ENCODE assay signal across 1 cellular context in genomic region chr3:197737319-197737649, GRCh38.
TF ChIP-seq lines count a peak whose summit lies in the region.

No MANE protein-coding gene starts in this region.

TF ChIP-seq in K562, 482 proteins besides CTCF, POLR2A, EP300 and RAD21 (continues in another document):
- TF ChIP-seq ILK (tag; IDR thresholded peaks at IDR 0.05; ENCODE audit: borderline replicate concordance, low read depth) (no peak), CHD1 (IDR thresholded peaks at IDR 0.05; ENCODE audit: low read length) (peak; percentile 37), NFRKB (IDR thresholded peaks at IDR 0.05; ENCODE audit: low read depth) (0 out of 2 replicates have a peak, but pooled peaks have one; percentile 25), MTA1 (IDR thresholded peaks at IDR 0.05; ENCODE audit: borderline replicate concordance) (0 out of 2 replicates have a peak, but pooled peaks have one; percentile 31), MLLT1 (IDR thresholded peaks at IDR 0.05) (peak; percentile 22 to 57; a peak in 2 of 4 replicates), ATF3 (IDR thresholded peaks at IDR 0.05) (no peak), ATF3 (CRISPR knock-in tag; conservative IDR thresholded peaks at IDR 0.05) (0 out of 2 replicates have a peak, but pooled peaks have one; percentile 62), NKRF (IDR thresholded peaks at IDR 0.05; ENCODE audit: borderline replicate concordance) (peak; percentile 79; the same call in 1 of the 2 replicates), ARID2 (IDR thresholded peaks at IDR 0.05) (0 out of 2 replicates have a peak, but pooled peaks have one; percentile 47), EP400 (IDR thresholded peaks at IDR 0.05) (0 out of 2 replicates have a peak, but pooled peaks have one; percentile 9), SMARCA4 (IDR thresholded peaks at IDR 0.05) (peak; percentile 49; the same call in 1 of the 2 replicates), KAT7 (CRISPR knock-in tag; IDR thresholded peaks at IDR 0.05; ENCODE audit: borderline replicate concordance) (peak; percentile 13; the same call in 1 of the 2 replicates), GTF2E2 (tag; IDR thresholded peaks at IDR 0.05) (peak; percentile 72; the same call in 1 of the 2 replicates), ARNT (IDR thresholded peaks at IDR 0.05) (0 out of 4 replicates have a peak, but pooled peaks of 1 of the 2 experiments have one; percentile 49), AFF1 (IDR thresholded peaks at IDR 0.05; ENCODE audit: low read depth in 1 of 2, partially characterized antibody in 2 of 2) (peak; percentile 31 to 69), GATAD2A (IDR thresholded peaks at IDR 0.05) (peak; percentile 64; the same call in 1 of the 2 replicates), CCAR2 (IDR thresholded peaks at IDR 0.05; ENCODE audit: low read depth, low read length) (no peak), CC2D1A (IDR thresholded peaks at IDR 0.05) (0 out of 2 replicates have a peak, but pooled peaks have one; percentile 53), PRMT5 (CRISPR knock-in tag; IDR thresholded peaks at IDR 0.05) (no peak), ZSCAN29 (IDR thresholded peaks at IDR 0.05) (no peak), TRIM25 (IDR thresholded peaks at IDR 0.05; ENCODE audit: borderline replicate concordance) (0 out of 2 replicates have a peak, but pooled peaks have one; percentile 65), ZBTB2 (IDR thresholded peaks at IDR 0.05) (peak; percentile 64; the same call in 1 of the 2 replicates), ESRRB (CRISPR knock-in tag; IDR thresholded peaks at IDR 0.05; ENCODE audit: borderline replicate concordance) (peak; percentile 50; the same call in 1 of the 2 replicates), SPI1 (IDR thresholded peaks at IDR 0.05; ENCODE audit: borderline replicate concordance, low read depth, low read length) (peak; percentile 49; the same call in 1 of the 2 replicates), DNMT1 (IDR thresholded peaks at IDR 0.05) (0 out of 2 replicates have a peak, but pooled peaks have one; percentile 43), HDAC1 (IDR thresholded peaks at IDR 0.05) (peak in 1 of 2 experiments; percentile 74; a peak in 2 of 4 replicates), BACH1 (tag; IDR thresholded peaks at IDR 0.05) (no peak), SMAD1 (IDR thresholded peaks at IDR 0.05; ENCODE audit: low read depth, low read length, partially characterized antibody) (peak; percentile 9), NCOA1 (IDR thresholded peaks at IDR 0.05; ENCODE audit: low read depth) (no peak), ZNF655 (CRISPR knock-in tag; IDR thresholded peaks at IDR 0.05) (no peak), ARID1B (IDR thresholded peaks at IDR 0.05) (0 out of 2 replicates have a peak, but pooled peaks have one; percentile 20), ATF6 (CRISPR knock-in tag; IDR thresholded peaks at IDR 0.05) (peak; percentile 15; the same call in 1 of the 2 replicates), YY1 (IDR thresholded peaks at IDR 0.05; ENCODE audit: borderline replicate concordance in 1 of 3, control insufficient read depth in 1 of 3, extremely low read depth in 1 of 3, insufficient read depth in 3 of 3, insufficient read length in 1 of 3, insufficient replicate concordance in 2 of 3, low read depth in 1 of 3, low read length in 2 of 3) (peak in 1 of 3 experiments; percentile 18), HLTF (IDR thresholded peaks at IDR 0.05) (peak; percentile 46; the same call in 1 of the 2 replicates), HIVEP1 (CRISPR knock-in tag; IDR thresholded peaks at IDR 0.05) (no peak), TOE1 (IDR thresholded peaks at IDR 0.05; ENCODE audit: borderline replicate concordance) (peak; percentile 17; the same call in 1 of the 2 replicates), TOE1 (CRISPR knock-in tag; IDR thresholded peaks at IDR 0.05; ENCODE audit: borderline replicate concordance, low read depth) (no peak), ATF2 (CRISPR knock-in tag; IDR thresholded peaks at IDR 0.05) (no peak), BRD9 (IDR thresholded peaks at IDR 0.05; ENCODE audit: low read depth, partially characterized antibody) (peak; percentile 15)
